ENCODE assay signal across 9 cellular contexts in the genomic region with DNA sequence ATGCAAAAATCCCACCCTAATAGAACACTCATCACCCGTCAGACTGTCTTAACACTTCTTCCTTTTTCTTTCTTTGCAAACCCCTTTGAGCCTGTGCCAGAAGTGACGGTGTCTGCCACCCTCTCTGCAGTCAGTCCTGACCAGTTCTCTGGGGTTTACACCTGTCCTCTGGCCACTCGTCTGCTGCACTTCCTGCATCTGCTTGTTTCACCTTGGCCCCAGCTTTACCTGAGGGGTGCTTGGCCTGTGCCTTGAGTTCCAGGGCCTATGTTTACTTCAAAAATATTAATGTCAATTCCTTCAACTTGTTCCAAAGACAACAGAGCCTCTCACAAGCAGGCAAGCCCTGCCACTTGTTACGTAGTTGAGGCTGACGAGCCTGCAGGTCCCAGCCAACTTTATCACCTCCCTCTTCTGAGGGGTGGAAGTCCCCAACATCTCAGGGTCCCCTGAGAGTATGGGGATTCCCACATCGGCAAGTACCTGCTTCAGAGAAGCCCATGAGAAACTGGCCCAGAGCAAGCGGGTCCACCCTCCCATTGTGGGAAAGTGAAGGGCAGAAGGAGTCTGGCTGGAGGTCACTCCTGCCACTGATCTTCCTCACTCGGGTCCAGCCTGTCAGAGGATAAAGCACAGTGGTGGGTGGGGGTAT.
DNase-seq lines count a peak whose midpoint lies in the region; ATAC-seq and TF ChIP-seq lines count a peak whose summit lies in the region.
"Had no signal": no experiment of that assay in that cellular context is flagged by ENCODE, and none has a peak within 500 bp of the region (broad histone marks: within the 10 kb centered on the region; RNA-seq: fewer than 3 reads in every experiment).

No MANE protein-coding gene starts in this region.

- H3K79me2 ChIP-seq in MM.1S (ENCODE audit: low read length): no peaks in the 10 kb centered on the region

- no peaks in the 10 kb centered on the region for H3K9me3 ChIP-seq in naive thymus-derived CD4-positive, alpha-beta T cell (ENCODE audit: control insufficient read depth in 2 of 3, low read length in 3 of 3)
- H3K9me3 ChIP-seq in MM.1S (replicated peaks; ENCODE audit: insufficient read depth, low read length): no peaks in the 10 kb centered on the region

- H3K9me3 Mint-ChIP-seq in naive thymus-derived CD4-positive, alpha-beta T cell: no peaks in the 10 kb centered on the region

- H3K27me3 Mint-ChIP-seq in naive thymus-derived CD4-positive, alpha-beta T cell: no peaks in the 10 kb centered on the region

- H3K27ac ChIP-seq in naive thymus-derived CD4-positive, alpha-beta T cell (ENCODE audit: low read depth, low read length): peak overlapping the region; percentile 53
- H3K27ac ChIP-seq in MM.1S (ENCODE audit: low read length): no peak overlapping the region

- no peak overlapping the region for H2AFZ ChIP-seq in MM.1S (ENCODE audit: low read length)

- H3K4me1 Mint-ChIP-seq in naive thymus-derived CD4-positive, alpha-beta T cell: peaks cover 0 to 1% (median 0%) of the 10 kb centered on the region in 7 donors

- peak overlapping the region in 6 of 9 donors; percentile 24 to 75 (median 62) for H3K27ac Mint-ChIP-seq in naive thymus-derived CD4-positive, alpha-beta T cell

- no peaks in the 10 kb centered on the region for H3K4me1 ChIP-seq in naive thymus-derived CD4-positive, alpha-beta T cell (ENCODE audit: control insufficient read depth in 2 of 2, insufficient read depth in 2 of 2, low read length in 2 of 2)
- no peaks in the 10 kb centered on the region for H3K4me1 ChIP-seq in MM.1S (ENCODE audit: low read length)

- no peaks in the 10 kb centered on the region for H3K9me2 ChIP-seq in MM.1S (replicated peaks; ENCODE audit: insufficient read depth, low read length)

- TF ChIP-seq CTCF in MM.1S (IDR thresholded peaks at IDR 0.05; ENCODE audit: low read length): no peak

- H3K9ac ChIP-seq in MM.1S (ENCODE audit: low read length): no peak overlapping the region

- CTCF ChIA-PET in naive thymus-derived CD4-positive, alpha-beta T cell (lab: Charles Lee): no interaction called here

- no peaks in the 10 kb centered on the region for H3K27me3 ChIP-seq in naive thymus-derived CD4-positive, alpha-beta T cell (ENCODE audit: control insufficient read depth in 2 of 2, insufficient read depth in 2 of 2, low read length in 2 of 2)
- H3K27me3 ChIP-seq in MM.1S (replicated peaks; ENCODE audit: insufficient read depth, low read length): no peaks in the 10 kb centered on the region

- H3K4me2 ChIP-seq in MM.1S (ENCODE audit: low read depth, low read length): no peak overlapping the region

- POLR2A ChIA-PET in naive thymus-derived CD4-positive, alpha-beta T cell (lab: Charles Lee): no interaction called here

- peak in 1 of 9 donors; percentile 4 for DNase-seq in naive thymus-derived CD4-positive, alpha-beta T cell
- no peak for DNase-seq in MM.1S
- DNase-seq in A172 (ENCODE audit: low spot score): no peak
- DNase-seq in NCI-H345 treated with DMSO at 0.1 percent for 48 hours (lab: John Stamatoyannopoulos, UW; ENCODE audit: unreplicated experiment): no peak
- DNase-seq: activated CD4-positive, alpha-beta T cell treated with anti-CD3 and anti-CD28 coated beads for 1 hour; hypothalamus had no signal

- intact Hi-C loops in naive thymus-derived CD4-positive, alpha-beta T cell (cut with micrococcal nuclease): loop anchor here in 1 of 2 donors (10.0 kb wide), 1 partner anchor 69 kb away; no protein-coding TSS in a partner anchor

- H4K20me1 ChIP-seq in MM.1S (ENCODE audit: insufficient read depth, low read length): no peaks in the 10 kb centered on the region

- no peak overlapping the region for H3K4me3 ChIP-seq in naive thymus-derived CD4-positive, alpha-beta T cell (ENCODE audit: low read length)
- H3K4me3 ChIP-seq in MM.1S (ENCODE audit: low read length): no peak overlapping the region

- H3K36me3 Mint-ChIP-seq in naive thymus-derived CD4-positive, alpha-beta T cell: no peaks in the 10 kb centered on the region

- H3K4me3 Mint-ChIP-seq in naive thymus-derived CD4-positive, alpha-beta T cell: peak overlapping the region in 2 of 10 donors; percentile 1 to 29

- ATAC-seq in GM18520 (IDR thresholded peaks at IDR 0.05; ENCODE audit: unreplicated experiment) (peak; percentile 42), GM21528 (IDR thresholded peaks at IDR 0.05; ENCODE audit: low FRiP score, unreplicated experiment) (peak; percentile 46), HG03439 (IDR thresholded peaks at IDR 0.05; ENCODE audit: unreplicated experiment) (peak; percentile 46)
- peak; percentile 65 for ATAC-seq in naive thymus-derived CD4-positive, alpha-beta T cell

- H3K36me3 ChIP-seq in naive thymus-derived CD4-positive, alpha-beta T cell (ENCODE audit: control insufficient read depth in 2 of 3, insufficient read depth in 3 of 3, low read length in 3 of 3): no peaks in the 10 kb centered on the region
- H3K36me3 ChIP-seq in MM.1S (replicated peaks; ENCODE audit: insufficient read depth, low read length): no peaks in the 10 kb centered on the region

- no peaks in the 10 kb centered on the region for H3F3A ChIP-seq in MM.1S (ENCODE audit: insufficient read depth, low read length)
